1 cellular context compared by ENCODE assay signal in the genomic region with DNA sequence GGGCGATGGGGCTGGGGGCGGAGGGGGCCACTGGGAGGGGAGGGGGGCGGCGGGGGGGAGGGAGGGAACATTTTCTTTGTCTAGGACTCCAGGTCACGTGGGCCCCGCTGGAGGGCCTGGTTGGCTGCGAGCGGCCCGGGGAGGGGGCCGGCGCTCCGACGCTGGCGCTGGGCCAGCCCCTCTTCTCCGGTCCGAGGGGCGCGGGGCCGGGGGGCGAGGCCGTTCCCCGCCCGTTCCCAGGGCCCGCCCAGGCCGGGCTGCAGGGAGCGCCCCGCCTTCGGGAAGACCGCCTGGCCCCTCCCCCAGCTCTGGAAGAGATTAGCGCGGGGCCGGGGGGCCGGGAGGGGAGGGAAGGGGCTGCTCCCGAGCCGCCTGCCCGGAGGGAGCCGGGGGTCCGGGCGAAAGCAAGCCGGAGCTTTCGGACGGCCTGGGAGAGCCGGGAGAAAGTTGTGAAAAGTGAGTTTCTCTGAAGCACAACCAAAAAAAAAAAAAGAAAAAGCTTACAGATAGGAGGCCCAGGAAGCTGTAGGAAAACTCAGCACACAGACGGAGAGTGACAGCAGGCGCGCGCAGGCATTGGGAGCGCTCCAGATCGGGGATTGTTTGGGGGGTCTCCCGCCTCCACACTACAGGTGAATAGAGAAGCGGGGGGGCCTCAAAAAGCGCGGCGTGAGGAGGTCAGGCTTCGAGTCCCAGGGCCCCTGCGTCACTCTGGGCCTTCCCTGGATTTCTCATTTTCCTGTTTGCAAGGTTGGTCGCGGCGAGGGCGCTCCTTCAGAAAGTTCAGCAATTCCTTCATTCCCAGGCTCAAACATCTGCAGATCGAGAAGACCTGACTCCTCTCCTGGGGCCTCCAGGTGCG.
A peak's percentile ranks its signal among the peaks of the same experiment; 100 is the strongest.
TF ChIP-seq lines count a peak whose summit lies in the region.

No MANE protein-coding gene starts in this region.

TF ChIP-seq in HepG2, 621 proteins besides CTCF, POLR2A, EP300 and RAD21 (continued from another document and continues in another):
- no peak for TF ChIP-seq HIC2 (CRISPR knock-in tag; IDR thresholded peaks at IDR 0.05; ENCODE audit: low read depth)
- no peak for TF ChIP-seq ZNF44 (CRISPR knock-in tag; IDR thresholded peaks at IDR 0.05)
- TF ChIP-seq CCDC6 (CRISPR knock-in tag; IDR thresholded peaks at IDR 0.05) = no peak
- TF ChIP-seq ZNF160 (CRISPR knock-in tag; IDR thresholded peaks at IDR 0.05) = no peak
- TF ChIP-seq NR1H2 (CRISPR knock-in tag; IDR thresholded peaks at IDR 0.05; ENCODE audit: borderline replicate concordance, low read depth) = no peak
- TF ChIP-seq, protein P1, sequence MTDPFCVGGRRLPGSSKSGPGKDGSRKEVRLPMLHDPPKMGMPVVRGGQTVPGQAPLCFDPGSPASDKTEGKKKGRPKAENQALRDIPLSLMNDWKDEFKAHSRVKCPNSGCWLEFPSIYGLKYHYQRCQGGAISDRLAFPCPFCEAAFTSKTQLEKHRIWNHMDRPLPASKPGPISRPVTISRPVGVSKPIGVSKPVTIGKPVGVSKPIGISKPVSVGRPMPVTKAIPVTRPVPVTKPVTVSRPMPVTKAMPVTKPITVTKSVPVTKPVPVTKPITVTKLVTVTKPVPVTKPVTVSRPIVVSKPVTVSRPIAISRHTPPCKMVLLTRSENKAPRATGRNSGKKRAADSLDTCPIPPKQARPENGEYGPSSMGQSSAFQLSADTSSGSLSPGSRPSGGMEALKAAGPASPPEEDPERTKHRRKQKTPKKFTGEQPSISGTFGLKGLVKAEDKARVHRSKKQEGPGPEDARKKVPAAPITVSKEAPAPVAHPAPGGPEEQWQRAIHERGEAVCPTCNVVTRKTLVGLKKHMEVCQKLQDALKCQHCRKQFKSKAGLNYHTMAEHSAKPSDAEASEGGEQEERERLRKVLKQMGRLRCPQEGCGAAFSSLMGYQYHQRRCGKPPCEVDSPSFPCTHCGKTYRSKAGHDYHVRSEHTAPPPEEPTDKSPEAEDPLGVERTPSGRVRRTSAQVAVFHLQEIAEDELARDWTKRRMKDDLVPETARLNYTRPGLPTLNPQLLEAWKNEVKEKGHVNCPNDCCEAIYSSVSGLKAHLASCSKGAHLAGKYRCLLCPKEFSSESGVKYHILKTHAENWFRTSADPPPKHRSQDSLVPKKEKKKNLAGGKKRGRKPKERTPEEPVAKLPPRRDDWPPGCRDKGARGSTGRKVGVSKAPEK (CRISPR knock-in tag; IDR thresholded peaks at IDR 0.05; ENCODE audit: borderline replicate concordance) = 0 out of 2 replicates have a peak, but pooled peaks have one; percentile 19
- TF ChIP-seq MBD4 (IDR thresholded peaks at IDR 0.05; ENCODE audit: borderline replicate concordance, low read length) = no peak
- no peak for TF ChIP-seq SATB2 (CRISPR knock-in tag; IDR thresholded peaks at IDR 0.05)
- TF ChIP-seq ZNF816 (CRISPR knock-in tag; IDR thresholded peaks at IDR 0.05; ENCODE audit: borderline replicate concordance) = no peak
- TF ChIP-seq ZNF567 (CRISPR knock-in tag; IDR thresholded peaks at IDR 0.05; ENCODE audit: borderline replicate concordance) = no peak
- no peak for TF ChIP-seq PRDM4 (CRISPR knock-in tag; IDR thresholded peaks at IDR 0.05; ENCODE audit: borderline replicate concordance)
- TF ChIP-seq ZNF260 (CRISPR knock-in tag; IDR thresholded peaks at IDR 0.05; ENCODE audit: borderline replicate concordance, low read depth) = no peak
- TF ChIP-seq, protein P2, sequence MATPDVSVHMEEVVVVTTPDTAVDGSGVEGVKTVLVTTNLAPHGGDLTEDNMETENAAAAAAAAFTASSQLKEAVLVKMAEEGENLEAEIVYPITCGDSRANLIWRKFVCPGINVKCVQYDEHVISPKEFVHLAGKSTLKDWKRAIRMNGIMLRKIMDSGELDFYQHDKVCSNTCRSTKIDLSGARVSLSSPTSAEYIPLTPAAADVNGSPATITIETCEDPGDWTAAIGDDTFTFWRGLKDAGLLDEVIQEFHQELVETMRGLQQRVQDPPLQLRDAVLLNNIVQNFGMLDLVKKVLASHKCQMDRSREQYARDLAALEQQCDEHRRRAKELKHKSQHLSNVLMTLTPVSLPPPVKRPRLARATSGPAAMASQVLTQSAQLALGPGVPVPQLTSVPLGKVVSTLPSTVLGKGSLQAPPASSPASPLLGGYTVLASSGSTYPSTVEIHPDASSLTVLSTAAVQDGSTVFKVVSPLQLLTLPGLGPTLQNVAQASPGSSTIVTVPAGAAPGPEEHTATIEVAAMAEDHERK (CRISPR knock-in tag; IDR thresholded peaks at IDR 0.05; ENCODE audit: low read depth) = no peak
- no peak for TF ChIP-seq SMYD3 (CRISPR knock-in tag; IDR thresholded peaks at IDR 0.05)
- no peak for TF ChIP-seq SCMH1 (CRISPR knock-in tag; IDR thresholded peaks at IDR 0.05; ENCODE audit: borderline replicate concordance)
- no peak for TF ChIP-seq ZSCAN9 (CRISPR knock-in tag; IDR thresholded peaks at IDR 0.05; ENCODE audit: borderline replicate concordance)
- no peak for TF ChIP-seq FUBP1 (CRISPR knock-in tag; IDR thresholded peaks at IDR 0.05; ENCODE audit: borderline replicate concordance)
- TF ChIP-seq HNRNPH1 (optimal IDR thresholded peaks at IDR 0.05; ENCODE audit: low read depth, low read length) = no peak
- no peak for TF ChIP-seq ZNF790 (CRISPR knock-in tag; IDR thresholded peaks at IDR 0.05; ENCODE audit: borderline replicate concordance)
- TF ChIP-seq, protein P3, sequence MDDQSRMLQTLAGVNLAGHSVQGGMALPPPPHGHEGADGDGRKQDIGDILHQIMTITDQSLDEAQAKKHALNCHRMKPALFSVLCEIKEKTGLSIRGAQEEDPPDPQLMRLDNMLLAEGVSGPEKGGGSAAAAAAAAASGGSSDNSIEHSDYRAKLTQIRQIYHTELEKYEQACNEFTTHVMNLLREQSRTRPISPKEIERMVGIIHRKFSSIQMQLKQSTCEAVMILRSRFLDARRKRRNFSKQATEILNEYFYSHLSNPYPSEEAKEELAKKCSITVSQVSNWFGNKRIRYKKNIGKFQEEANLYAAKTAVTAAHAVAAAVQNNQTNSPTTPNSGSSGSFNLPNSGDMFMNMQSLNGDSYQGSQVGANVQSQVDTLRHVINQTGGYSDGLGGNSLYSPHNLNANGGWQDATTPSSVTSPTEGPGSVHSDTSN (CRISPR knock-in tag; IDR thresholded peaks at IDR 0.05; ENCODE audit: borderline replicate concordance) = no peak
- no peak for TF ChIP-seq SMARCC2 (IDR thresholded peaks at IDR 0.05)
- no peak for TF ChIP-seq UBTF (CRISPR knock-in tag; IDR thresholded peaks at IDR 0.05)
- TF ChIP-seq AKAP8 (CRISPR knock-in tag; IDR thresholded peaks at IDR 0.05) = no peak
- TF ChIP-seq TRIM22 (IDR thresholded peaks at IDR 0.05) = no peak
- TF ChIP-seq, protein P4, sequence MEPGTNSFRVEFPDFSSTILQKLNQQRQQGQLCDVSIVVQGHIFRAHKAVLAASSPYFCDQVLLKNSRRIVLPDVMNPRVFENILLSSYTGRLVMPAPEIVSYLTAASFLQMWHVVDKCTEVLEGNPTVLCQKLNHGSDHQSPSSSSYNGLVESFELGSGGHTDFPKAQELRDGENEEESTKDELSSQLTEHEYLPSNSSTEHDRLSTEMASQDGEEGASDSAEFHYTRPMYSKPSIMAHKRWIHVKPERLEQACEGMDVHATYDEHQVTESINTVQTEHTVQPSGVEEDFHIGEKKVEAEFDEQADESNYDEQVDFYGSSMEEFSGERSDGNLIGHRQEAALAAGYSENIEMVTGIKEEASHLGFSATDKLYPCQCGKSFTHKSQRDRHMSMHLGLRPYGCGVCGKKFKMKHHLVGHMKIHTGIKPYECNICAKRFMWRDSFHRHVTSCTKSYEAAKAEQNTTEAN (CRISPR knock-in tag; conservative IDR thresholded peaks at IDR 0.05) = peak; percentile 61; the same call in 1 of the 2 replicates
- no peak for TF ChIP-seq CBX1 (IDR thresholded peaks at IDR 0.05; ENCODE audit: low read depth)
- TF ChIP-seq ZNF674 (CRISPR knock-in tag; IDR thresholded peaks at IDR 0.05; ENCODE audit: low read depth) = no peak
- no peak for TF ChIP-seq ZNF12 (CRISPR knock-in tag; IDR thresholded peaks at IDR 0.05)
- no peak for TF ChIP-seq SIN3B (IDR thresholded peaks at IDR 0.05; ENCODE audit: low read length)
- TF ChIP-seq ATF7-NPFF (CRISPR knock-in tag; IDR thresholded peaks at IDR 0.05; ENCODE audit: low read depth) = no peak
- no peak for TF ChIP-seq NCOA5 (CRISPR knock-in tag; IDR thresholded peaks at IDR 0.05)
- no peak for TF ChIP-seq ZNF3 (CRISPR knock-in tag; IDR thresholded peaks at IDR 0.05)
- TF ChIP-seq ZNF75D (CRISPR knock-in tag; IDR thresholded peaks at IDR 0.05; ENCODE audit: borderline replicate concordance) = no peak
- TF ChIP-seq ZNF530 (CRISPR knock-in tag; IDR thresholded peaks at IDR 0.05; ENCODE audit: low read depth) = no peak
- TF ChIP-seq, protein P5, sequence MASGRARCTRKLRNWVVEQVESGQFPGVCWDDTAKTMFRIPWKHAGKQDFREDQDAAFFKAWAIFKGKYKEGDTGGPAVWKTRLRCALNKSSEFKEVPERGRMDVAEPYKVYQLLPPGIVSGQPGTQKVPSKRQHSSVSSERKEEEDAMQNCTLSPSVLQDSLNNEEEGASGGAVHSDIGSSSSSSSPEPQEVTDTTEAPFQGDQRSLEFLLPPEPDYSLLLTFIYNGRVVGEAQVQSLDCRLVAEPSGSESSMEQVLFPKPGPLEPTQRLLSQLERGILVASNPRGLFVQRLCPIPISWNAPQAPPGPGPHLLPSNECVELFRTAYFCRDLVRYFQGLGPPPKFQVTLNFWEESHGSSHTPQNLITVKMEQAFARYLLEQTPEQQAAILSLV (CRISPR knock-in tag; IDR thresholded peaks at IDR 0.05; ENCODE audit: borderline replicate concordance) = no peak
